Comparison of ENCODE assay signal across 8 cellular contexts in the genomic region with DNA sequence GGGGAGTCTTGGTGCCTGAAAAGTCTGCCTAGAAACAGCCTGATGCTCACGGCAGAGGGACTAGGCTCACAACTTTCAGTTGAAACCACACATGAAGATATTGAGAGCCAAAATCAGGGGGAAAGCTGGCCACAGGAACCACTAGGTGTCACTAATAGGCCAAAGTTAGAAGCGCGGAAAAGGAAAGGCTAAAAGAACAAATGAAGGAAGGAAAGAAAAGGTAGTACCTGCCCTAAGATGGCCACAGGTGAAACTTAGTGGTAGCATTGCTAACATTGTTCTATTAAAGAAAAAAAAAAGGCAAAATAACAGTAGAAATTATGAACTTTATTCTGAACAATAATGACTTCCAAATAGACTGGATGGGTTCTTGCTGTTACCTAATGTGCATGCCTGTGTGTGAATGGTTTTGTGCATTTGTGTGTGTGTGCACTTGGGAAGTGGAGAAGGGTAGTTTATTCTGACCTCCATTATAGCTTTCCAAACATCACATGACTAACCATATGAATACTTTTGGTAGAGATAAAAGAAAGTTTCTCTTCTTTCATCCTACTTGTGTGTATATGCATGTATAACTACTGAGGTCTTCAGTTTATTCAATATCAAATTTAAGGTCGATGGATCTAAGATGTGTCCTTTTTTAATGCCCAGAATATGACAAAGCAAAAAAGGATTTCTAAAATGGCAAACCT. TPM values are rescaled to one million over a fixed set of nuclear protein-coding genes. Genes with fewer than 3 reads are reported as not detected.
A peak's percentile ranks its signal among the peaks of the same experiment; 100 is the strongest.
DNase-seq lines count a peak whose midpoint lies in the region; ATAC-seq and TF ChIP-seq lines count a peak whose summit lies in the region.

No MANE protein-coding gene starts in this region.

- no peaks in the 10 kb centered on the region for H3K27me3 ChIP-seq in effector memory CD4-positive, alpha-beta T cell (replicated peaks; ENCODE audit: control insufficient read depth, insufficient read depth, low read length, poor library complexity, severe bottlenecking)

- H3K4me3 Mint-ChIP-seq in activated B cell treated with CpG ODN at 0.5 μM for 24 hours: no peak overlapping the region
- H3K4me3 Mint-ChIP-seq in naive thymus-derived CD8-positive, alpha-beta T cell: peak overlapping the region in 8 of 10 donors; percentile 3 to 46 (median 8)

- no peaks in the 10 kb centered on the region for H3K36me3 Mint-ChIP-seq in activated B cell treated with CpG ODN at 0.5 μM for 24 hours (ENCODE audit: low read depth)
- H3K36me3 Mint-ChIP-seq in naive thymus-derived CD8-positive, alpha-beta T cell: no peaks in the 10 kb centered on the region

- in situ Hi-C loops in GM13976 (cut with MboI; ENCODE audit: low sequenced_read_pairs, unreplicated experiment): no loop called here

- peak; percentile 82 for TF ChIP-seq CTCF in GM13976 (IDR thresholded peaks at IDR 0.05; ENCODE audit: borderline replicate concordance, control extremely low read depth, extremely low read depth, insufficient read depth, missing control alignments)
- peak; percentile 17 for TF ChIP-seq CTCF in activated B cell treated with CpG ODN at 0.5 μM for 24 hours (IDR thresholded peaks at IDR 0.05)

- H3K4me1 ChIP-seq in effector memory CD4-positive, alpha-beta T cell (ENCODE audit: control insufficient read depth, insufficient read depth, low read length, poor library complexity, severe bottlenecking): peaks cover 5% of the 10 kb centered on the region

- intact Hi-C loops in activated B cell treated with CpG ODN at 0.5 μM for 24 hours (cut with micrococcal nuclease): loop anchor here (1.0 kb wide), 6 partner anchors 20 to 957 kb away; no protein-coding TSS in a partner anchor

- POLR2A ChIA-PET in activated B cell treated with CpG ODN at 0.5 μM for 24 hours (lab: Charles Lee): interaction anchor here (0.7 kb wide), 1 partner anchor 137 kb away, joined by 5 read pairs; no protein-coding TSS in a partner anchor
- POLR2A ChIA-PET in naive thymus-derived CD8-positive, alpha-beta T cell (lab: Charles Lee): interaction anchor here (1.0 to 3.3 kb wide), 4 partner anchors 8 to 22 kb away, joined by 4 to 27 read pairs (median 6); no protein-coding TSS in a partner anchor

- H3K9me3 ChIP-seq in effector memory CD4-positive, alpha-beta T cell (ENCODE audit: control insufficient read depth, low read length): no peaks in the 10 kb centered on the region

- CTCF ChIA-PET in activated B cell treated with CpG ODN at 0.5 μM for 24 hours (lab: Charles Lee): interaction anchor here (0.6 to 5.6 kb wide), 14 partner anchors 9 to 957 kb away, joined by 3 to 69 read pairs (median 4); no protein-coding TSS in a partner anchor

- no peak overlapping the region for H3K4me3 ChIP-seq in effector memory CD4-positive, alpha-beta T cell (ENCODE audit: insufficient read depth, low read depth, low read length, poor library complexity, severe bottlenecking)

- H3K27me3 Mint-ChIP-seq in activated B cell treated with CpG ODN at 0.5 μM for 24 hours: no peaks in the 10 kb centered on the region
- H3K27me3 Mint-ChIP-seq in naive thymus-derived CD8-positive, alpha-beta T cell: no peaks in the 10 kb centered on the region

- DNase-seq in Ammon's horn (ENCODE audit: low spot score): peak; percentile 79
- DNase-seq in GM13976 (ENCODE audit: low spot score): peak; percentile 44
- peak; percentile 70 for DNase-seq in NCI-H2029 treated with DMSO at 0.1 percent for 48 hours (lab: John Stamatoyannopoulos, UW)
- no peak for DNase-seq in activated B cell treated with CpG ODN at 0.5 μM for 24 hours
- no peak for DNase-seq in effector memory CD4-positive, alpha-beta T cell
- DNase-seq in naive thymus-derived CD8-positive, alpha-beta T cell: peak in 8 of 10 donors; percentile 8 to 67 (median 45)
- DNase-seq in HuH-7.5 (ENCODE audit: low spot score): no peak

- peak overlapping the region; percentile 35 for H3K27ac ChIP-seq in effector memory CD4-positive, alpha-beta T cell (ENCODE audit: insufficient read depth, low read length, poor library complexity, severe bottlenecking)

- ATAC-seq in HG02884 (IDR thresholded peaks at IDR 0.05; ENCODE audit: unreplicated experiment) (peak; percentile 41), activated B cell treated with CpG ODN at 0.5 μM for 24 hours (ENCODE audit: low read depth) (no peak)
- ATAC-seq in naive thymus-derived CD8-positive, alpha-beta T cell: peak in 1 of 2 donors; percentile 15

- H3K4me1 Mint-ChIP-seq in activated B cell treated with CpG ODN at 0.5 μM for 24 hours: peaks cover 26% of the 10 kb centered on the region
- peaks cover 4 to 36% (median 23%) of the 10 kb centered on the region in 4 donors for H3K4me1 Mint-ChIP-seq in naive thymus-derived CD8-positive, alpha-beta T cell

- peak overlapping the region; percentile 43 for H3K27ac Mint-ChIP-seq in activated B cell treated with CpG ODN at 0.5 μM for 24 hours
- peak overlapping the region; percentile 9 to 91 (median 66) for H3K27ac Mint-ChIP-seq in naive thymus-derived CD8-positive, alpha-beta T cell

- no peaks in the 10 kb centered on the region for H3K9me3 Mint-ChIP-seq in activated B cell treated with CpG ODN at 0.5 μM for 24 hours
- H3K9me3 Mint-ChIP-seq in naive thymus-derived CD8-positive, alpha-beta T cell: no peaks in the 10 kb centered on the region

- H3K36me3 ChIP-seq in effector memory CD4-positive, alpha-beta T cell (ENCODE audit: control insufficient read depth, insufficient read depth, low read length): no peaks in the 10 kb centered on the region

RNA-seq across cellular contexts. Expression of a gene that starts 2.1 kb away (rescaled TPM):
- 1.8 and 2.4 TPM in 2 replicates for total RNA-seq in activated B cell treated with CpG ODN at 0.5 μM for 24 hours
- 1 to 10 TPM; 5.6 to 9.3 TPM for total RNA-seq in naive thymus-derived CD8-positive, alpha-beta T cell
- polyA plus RNA-seq in naive thymus-derived CD8-positive, alpha-beta T cell: 10 to 100 TPM in 1 of 3 donors, 1 to 10 TPM in 2; 7.2 to 13.4 (median 9.8) TPM

RNA-seq across cellular contexts. Expression of a gene that starts 24.6 kb away (rescaled TPM):
- 0.60 and 1.1 TPM in 2 replicates for total RNA-seq in activated B cell treated with CpG ODN at 0.5 μM for 24 hours
- total RNA-seq in naive thymus-derived CD8-positive, alpha-beta T cell: 1 to 10 TPM in 1 of 2 experiments, under 1 TPM in 1; 0.91 to 1.6 TPM
- polyA plus RNA-seq in naive thymus-derived CD8-positive, alpha-beta T cell: 1 to 10 TPM; 2.1 to 2.3 (median 2.2) TPM

RNA-seq across cellular contexts. Expression of a gene that starts 38.3 kb away (rescaled TPM):
- not detected in 2 replicates for total RNA-seq in activated B cell treated with CpG ODN at 0.5 μM for 24 hours
- not detected for total RNA-seq in naive thymus-derived CD8-positive, alpha-beta T cell
- under 1 TPM in 2 of 3 donors, not detected in 1; 0.28 to 0.46 TPM for polyA plus RNA-seq in naive thymus-derived CD8-positive, alpha-beta T cell

Comparison
In these comparisons a context has a peak if more than half of its experiments do, and no peak if none do; other contexts are left out.
1. DNase-seq: peak in Ammon's horn (single experiment), GM13976 (single experiment), NCI-H2029 treated with DMSO at 0.1 percent for 48 hours (single experiment) and naive thymus-derived CD8-positive, alpha-beta T cell (8 of 10); none in activated B cell treated with CpG ODN at 0.5 μM for 24 hours (single experiment), effector memory CD4-positive, alpha-beta T cell (0 of 3) and HuH-7.5 (single experiment).